Comparison of ENCODE assay signal across 26 cellular contexts in the genomic region with DNA sequence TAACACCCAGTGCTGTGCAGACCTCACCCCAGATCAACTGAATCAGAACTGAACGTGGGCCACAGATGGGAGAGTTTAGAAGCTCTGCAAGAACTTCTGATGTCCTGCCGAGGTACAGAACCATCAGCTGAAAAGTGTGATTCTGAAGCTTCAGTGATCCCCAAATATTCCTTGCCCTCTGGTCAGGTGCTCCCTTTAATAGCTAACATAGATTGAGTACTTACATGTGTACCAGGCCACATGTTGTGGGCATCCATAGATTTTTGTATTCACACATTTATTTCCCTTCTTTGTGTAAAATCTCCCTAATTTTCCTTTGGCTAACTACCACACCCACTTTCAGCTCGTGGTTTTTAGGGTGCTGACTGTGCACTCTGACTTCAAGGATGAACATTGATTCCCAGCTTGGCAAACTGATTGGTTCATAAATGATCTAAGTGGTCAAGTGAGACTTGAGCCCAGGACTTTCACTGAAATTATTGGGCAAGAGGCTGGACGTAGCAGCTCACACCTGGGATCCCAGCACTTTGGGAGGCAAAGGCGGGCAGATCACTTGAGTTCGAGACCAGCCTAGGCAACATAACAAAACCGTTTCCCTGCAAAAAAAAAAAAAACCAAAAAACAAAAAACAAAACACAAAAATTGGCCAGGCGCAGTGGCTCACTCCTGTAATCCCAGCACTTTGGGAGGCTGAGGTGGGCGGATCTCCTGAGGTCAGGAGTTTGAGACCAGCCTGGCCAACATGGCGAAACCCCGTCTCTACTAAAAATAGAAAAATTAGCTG.
DNase-seq lines count a peak whose midpoint lies in the region; ATAC-seq and TF ChIP-seq lines count a peak whose summit lies in the region.
"Had no signal": no experiment of that assay in that cellular context is flagged by ENCODE, and none has a peak within 500 bp of the region (broad histone marks: within the 10 kb centered on the region; RNA-seq: fewer than 3 reads in every experiment).

No MANE protein-coding gene starts in this region.

- TF ChIP-seq CTCF in MCF 10A (IDR thresholded peaks at IDR 0.05; ENCODE audit: unreplicated experiment) (no peak), breast epithelium (IDR thresholded peaks at IDR 0.05) (no peak), RWPE1 (conservative IDR thresholded peaks at IDR 0.05; ENCODE audit: low read depth) (no peak), foreskin keratinocyte (conservative IDR thresholded peaks at IDR 0.05) (no peak)

- CTCF ChIA-PET in MCF 10A (lab: Yijun Ruan, JAX), result interaction anchor here (0.5 to 3.6 kb wide), 25 partner anchors 8 to 1722 kb away, joined by 3 to 50 read pairs (median 4); no protein-coding TSS in a partner anchor
- CTCF ChIA-PET in RWPE1 (lab: Yijun Ruan, JAX), result interaction anchor here (0.6 to 1.6 kb wide), 4 partner anchors 7 to 313 kb away, joined by 3 to 9 read pairs (median 4); no protein-coding TSS in a partner anchor

- intact Hi-C loops in MCF 10A (cut with micrococcal nuclease), result loop anchor here (2.0 kb wide), 1 partner anchor 287 kb away; no protein-coding TSS in a partner anchor
- intact Hi-C loops in breast epithelium (cut with DNase I; ENCODE audit: low total_unique reads), result no loop called here

- no peaks in the 10 kb centered on the region for H3K9me3 ChIP-seq in breast epithelium

- no peak overlapping the region for H3K27ac ChIP-seq in breast epithelium
- peak overlapping the region; percentile 87 for H3K27ac ChIP-seq in RWPE1
- peak overlapping the region; percentile 95 for H3K27ac ChIP-seq in foreskin keratinocyte
- H3K27ac ChIP-seq: C4-2B, WERI-Rb-1 had no signal

- H3K36me3 ChIP-seq in breast epithelium, result no peaks in the 10 kb centered on the region
- H3K36me3 ChIP-seq: WERI-Rb-1 had no signal

- peak overlapping the region; percentile 19 for H3K27ac Mint-ChIP-seq in MCF 10A (ENCODE audit: low read depth, unreplicated experiment)
- H3K27ac Mint-ChIP-seq: activated CD8-positive, alpha-beta T cell treated with anti-CD3 and anti-CD28 coated beads, Interleukin-2, amount 10 ng/mL, durations not matched to agents 7 days and 5 days; H9; stimulated activated naive CD8-positive, alpha-beta T cell treated with anti-CD3 and anti-CD28 coated beads, Interleukin-15, Interleukin-2, amounts not matched to agents 100 ng/mL and 50 ng/mL, for 24 hours; type B pancreatic cell had no signal

- no peak for TF ChIP-seq POLR2A in breast epithelium (IDR thresholded peaks at IDR 0.05)

- POLR2A ChIA-PET in MCF 10A (lab: Yijun Ruan, JAX), result interaction anchor here (0.7 to 3.2 kb wide), 17 partner anchors 8 to 358 kb away, joined by 3 to 41 read pairs (median 6); a partner anchor contains a TSS
- POLR2A ChIA-PET in RWPE1 (lab: Yijun Ruan, JAX; ENCODE audit: low non-redundant PET), result no interaction called here

- peaks cover 9% of the 10 kb centered on the region for H3K36me3 Mint-ChIP-seq in MCF 10A (ENCODE audit: insufficient read depth, unreplicated experiment)
- H3K36me3 Mint-ChIP-seq: brain; natural killer cell treated with Interleukin-12 subunit alpha and Interleukin-12 subunit beta and Interleukin-15 and Interleukin-18, amount 100 ng/mL, for 72 hours; type B pancreatic cell had no signal

- H3K27me3 ChIP-seq in breast epithelium (no peaks in the 10 kb centered on the region), foreskin keratinocyte (no peaks in the 10 kb centered on the region)

- no peak overlapping the region for H3K4me3 ChIP-seq in breast epithelium

- H3K4me1 ChIP-seq in breast epithelium (no peaks in the 10 kb centered on the region), foreskin keratinocyte (peaks cover 14% of the 10 kb centered on the region)

- H3K27me3 Mint-ChIP-seq in MCF 10A (ENCODE audit: insufficient read depth, unreplicated experiment), result no peaks in the 10 kb centered on the region
- H3K27me3 Mint-ChIP-seq: activated naive CD8-positive, alpha-beta T cell treated with anti-CD3 and anti-CD28 coated beads, Interleukin-2, amount 10 ng/mL, durations not matched to agents 7 days and 5 days; natural killer cell treated with Interleukin-12 subunit alpha and Interleukin-12 subunit beta and Interleukin-15 and Interleukin-18, amount 100 ng/mL, for 72 hours; stimulated activated naive CD8-positive, alpha-beta T cell treated with anti-CD3 and anti-CD28 coated beads, Interleukin-15, Interleukin-2, amounts not matched to agents 100 ng/mL and 50 ng/mL, for 24 hours; type B pancreatic cell had no signal

- no peak overlapping the region for H3K4me3 Mint-ChIP-seq in MCF 10A (ENCODE audit: unreplicated experiment)
- H3K4me3 Mint-ChIP-seq: activated CD8-positive, alpha-beta T cell treated with anti-CD3 and anti-CD28 coated beads, Interleukin-2, amount 10 ng/mL, durations not matched to agents 7 days and 5 days; activated naive CD8-positive, alpha-beta T cell treated with anti-CD3 and anti-CD28 coated beads, Interleukin-2, amount 10 ng/mL, durations not matched to agents 7 days and 5 days; H9; natural killer cell treated with Interleukin-12 subunit alpha and Interleukin-12 subunit beta and Interleukin-15 and Interleukin-18, amount 100 ng/mL, for 72 hours; stimulated activated naive CD8-positive, alpha-beta T cell treated with anti-CD3 and anti-CD28 coated beads, Interleukin-15, Interleukin-2, amounts not matched to agents 100 ng/mL and 50 ng/mL, for 24 hours; type B pancreatic cell had no signal

- ATAC-seq in foreskin keratinocyte, result no peak
- no peak for ATAC-seq in GM18502 (IDR thresholded peaks at IDR 0.05; ENCODE audit: poor library complexity, unreplicated experiment)
- ATAC-seq: activated CD8-positive, alpha-beta T cell treated with anti-CD3 and anti-CD28 coated beads, Interleukin-2, amount 10 ng/mL, durations not matched to agents 7 days and 5 days had no signal

- no peak for DNase-seq in MCF 10A (ENCODE audit: unreplicated experiment)
- DNase-seq in breast epithelium (ENCODE audit: low spot score in 2 of 2), result no peak
- DNase-seq in RWPE1 (ENCODE audit: low spot score), result no peak
- no peak for DNase-seq in foreskin keratinocyte
- no peak for DNase-seq in HK-2 (ENCODE audit: unreplicated experiment)
- DNase-seq in NCI-H345 treated with DMSO at 0.1 percent for 48 hours (lab: John Stamatoyannopoulos, UW; ENCODE audit: unreplicated experiment), result no peak
- DNase-seq in activated effector memory CD4-positive, alpha-beta T cell treated with anti-CD3 and anti-CD28 coated beads, Interleukin-2, amount 50 U/mL, for 16 hours, result no peak
- DNase-seq: activated CD8-positive, alpha-beta T cell treated with anti-CD3 and anti-CD28 coated beads, Interleukin-2, amount 10 ng/mL, durations not matched to agents 7 days and 5 days; activated naive CD8-positive, alpha-beta T cell treated with anti-CD3 and anti-CD28 coated beads, Interleukin-2, amount 10 ng/mL, durations not matched to agents 7 days and 5 days; foreskin fibroblast; H9; hypothalamus; kidney; NCI-H1048; NCI-H2081 treated with DMSO at 0.1 percent for 48 hours; NCI-H524; posterior cingulate gyrus; SIG-M5; stimulated activated CD4-positive, alpha-beta T cell treated with anti-CD3 and anti-CD28 coated beads, Interleukin-2, amount 100 ng/mL, for 24 hours; WERI-Rb-1 had no signal

- H3K9me3 Mint-ChIP-seq in MCF 10A (ENCODE audit: unreplicated experiment), result no peaks in the 10 kb centered on the region
- H3K9me3 Mint-ChIP-seq: natural killer cell treated with Interleukin-12 subunit alpha and Interleukin-12 subunit beta and Interleukin-15 and Interleukin-18, amount 100 ng/mL, for 72 hours; type B pancreatic cell had no signal

- BruUV-seq in MCF 10A (replicated peaks; lab: Mats Ljungman, UMichigan), result no TSS peak

- peaks cover 40% of the 10 kb centered on the region for H3K4me1 Mint-ChIP-seq in MCF 10A (ENCODE audit: insufficient read depth, unreplicated experiment)

Comparison
In these comparisons a context has a peak if more than half of its experiments do, and no peak if none do; other contexts are left out.
1. H3K27ac ChIP-seq: peak in RWPE1 (single experiment) and foreskin keratinocyte (single experiment); none in breast epithelium (0 of 2).